ENCODE assay signal across 1 cellular context in the genomic region with DNA sequence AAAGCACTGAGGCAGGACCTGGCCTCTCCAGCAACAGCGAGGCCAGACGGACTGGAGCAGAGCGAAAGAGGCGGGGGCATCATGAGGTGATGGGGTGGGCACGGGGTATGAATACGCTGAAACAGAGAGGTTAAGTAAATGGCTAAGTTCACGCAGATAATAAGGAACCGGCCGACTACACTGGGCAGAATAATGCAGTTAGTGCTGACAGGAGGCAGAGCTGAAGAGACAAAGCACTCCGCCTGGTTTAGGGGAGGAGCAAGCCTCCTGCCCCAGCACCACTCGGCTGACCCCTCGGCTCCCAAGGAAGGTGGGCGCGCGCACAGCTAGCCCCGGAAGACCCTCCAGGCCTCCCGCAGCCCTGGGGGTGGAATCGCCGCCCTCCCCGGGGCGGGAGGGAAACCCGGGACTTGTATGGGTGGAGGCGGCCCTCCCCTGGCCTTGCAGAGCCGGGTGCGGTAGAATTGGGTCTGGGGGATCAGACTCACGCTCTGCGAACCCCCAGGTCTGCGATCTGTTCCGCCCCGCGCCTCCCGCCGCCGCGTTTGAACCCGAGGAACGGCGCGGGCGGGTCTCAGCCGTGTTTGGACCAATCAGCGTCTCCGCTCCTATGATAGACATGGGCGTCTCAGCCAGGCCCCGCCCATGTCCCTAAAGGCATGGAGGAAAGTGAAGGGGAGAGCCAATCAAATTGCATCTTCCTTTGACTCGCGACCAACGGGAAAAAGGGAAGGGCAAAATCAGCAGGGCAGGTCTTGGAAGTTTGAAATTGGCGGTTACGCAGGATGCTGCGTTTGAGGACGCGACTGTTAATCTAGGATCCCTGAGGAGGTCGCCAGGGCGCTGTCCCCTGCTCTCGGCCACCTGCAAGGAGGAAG.
TF ChIP-seq lines count a peak whose summit lies in the region.

A gene with protein sequence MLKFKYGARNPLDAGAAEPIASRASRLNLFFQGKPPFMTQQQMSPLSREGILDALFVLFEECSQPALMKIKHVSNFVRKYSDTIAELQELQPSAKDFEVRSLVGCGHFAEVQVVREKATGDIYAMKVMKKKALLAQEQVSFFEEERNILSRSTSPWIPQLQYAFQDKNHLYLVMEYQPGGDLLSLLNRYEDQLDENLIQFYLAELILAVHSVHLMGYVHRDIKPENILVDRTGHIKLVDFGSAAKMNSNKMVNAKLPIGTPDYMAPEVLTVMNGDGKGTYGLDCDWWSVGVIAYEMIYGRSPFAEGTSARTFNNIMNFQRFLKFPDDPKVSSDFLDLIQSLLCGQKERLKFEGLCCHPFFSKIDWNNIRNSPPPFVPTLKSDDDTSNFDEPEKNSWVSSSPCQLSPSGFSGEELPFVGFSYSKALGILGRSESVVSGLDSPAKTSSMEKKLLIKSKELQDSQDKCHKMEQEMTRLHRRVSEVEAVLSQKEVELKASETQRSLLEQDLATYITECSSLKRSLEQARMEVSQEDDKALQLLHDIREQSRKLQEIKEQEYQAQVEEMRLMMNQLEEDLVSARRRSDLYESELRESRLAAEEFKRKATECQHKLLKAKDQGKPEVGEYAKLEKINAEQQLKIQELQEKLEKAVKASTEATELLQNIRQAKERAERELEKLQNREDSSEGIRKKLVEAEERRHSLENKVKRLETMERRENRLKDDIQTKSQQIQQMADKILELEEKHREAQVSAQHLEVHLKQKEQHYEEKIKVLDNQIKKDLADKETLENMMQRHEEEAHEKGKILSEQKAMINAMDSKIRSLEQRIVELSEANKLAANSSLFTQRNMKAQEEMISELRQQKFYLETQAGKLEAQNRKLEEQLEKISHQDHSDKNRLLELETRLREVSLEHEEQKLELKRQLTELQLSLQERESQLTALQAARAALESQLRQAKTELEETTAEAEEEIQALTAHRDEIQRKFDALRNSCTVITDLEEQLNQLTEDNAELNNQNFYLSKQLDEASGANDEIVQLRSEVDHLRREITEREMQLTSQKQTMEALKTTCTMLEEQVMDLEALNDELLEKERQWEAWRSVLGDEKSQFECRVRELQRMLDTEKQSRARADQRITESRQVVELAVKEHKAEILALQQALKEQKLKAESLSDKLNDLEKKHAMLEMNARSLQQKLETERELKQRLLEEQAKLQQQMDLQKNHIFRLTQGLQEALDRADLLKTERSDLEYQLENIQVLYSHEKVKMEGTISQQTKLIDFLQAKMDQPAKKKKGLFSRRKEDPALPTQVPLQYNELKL (N-terminal part only) (minus strand): TSS at position 560 of the 878 bp plus-strand sequence. CDS start 1,152 bp downstream, outside the sequence.

TF ChIP-seq in neural cell, 6 proteins besides CTCF, POLR2A, EP300 and RAD21 (continued from another document):
- TF ChIP-seq EZH2 (IDR thresholded peaks at IDR 0.05; ENCODE audit: borderline replicate concordance, insufficient read depth, low read length, poor library complexity, severe bottlenecking) (no peak), SMC3 (conservative IDR thresholded peaks at IDR 0.05; ENCODE audit: poor library complexity) (no peak), TAF1 (IDR thresholded peaks at IDR 0.05; ENCODE audit: low read depth) (no peak), POLR2AphosphoS5 (IDR thresholded peaks at IDR 0.05) (peak; percentile 52)
